Comparison of ENCODE assay signal across 9 cellular contexts in genomic region chr21:33949516-33950424, GRCh38. TPM values are rescaled to one million over a fixed set of nuclear protein-coding genes. Genes with fewer than 3 reads are reported as not detected.
DNase-seq lines count a peak whose midpoint lies in the region; ATAC-seq lines count a peak whose summit lies in the region.
"Had no signal": no experiment of that assay in that cellular context is flagged by ENCODE, and none has a peak within 500 bp of the region (broad histone marks: within the 10 kb centered on the region; RNA-seq: fewer than 3 reads in every experiment).

No MANE protein-coding gene starts in this region.

- peak in 4 of 5 donors; percentile 27 to 91 (median 42) for DNase-seq in T-helper 1 cell
- peak; percentile 66 for DNase-seq in central memory CD4-positive, alpha-beta T cell
- peak; percentile 73 for DNase-seq in stimulated activated CD4-positive, alpha-beta T cell treated with anti-CD3 and anti-CD28 coated beads, Interleukin-1b, Interleukin-23, amount 100 ng/mL, for 48 hours
- no peak for DNase-seq in OCI-M1 (lab: John Stamatoyannopoulos, UW)
- no peak for DNase-seq in islet precursor cell
- no peak for DNase-seq in posterior vena cava (ENCODE audit: low spot score)
- DNase-seq: PC-9 had no signal

- peak; percentile 40 for ATAC-seq in GM18511 (IDR thresholded peaks at IDR 0.05; ENCODE audit: unreplicated experiment)
- no peak for ATAC-seq in GM19467 (IDR thresholded peaks at IDR 0.05; ENCODE audit: unreplicated experiment)

- intact Hi-C loops in posterior vena cava (cut with DNase I), result loop anchor here (2.0 to 10.0 kb wide), 2 partner anchors 55 to 63 kb away; no protein-coding TSS in a partner anchor

RNA-seq across cellular contexts. Expression of gene ATP5PO, which starts 34.2 kb away (rescaled TPM):
- total RNA-seq in posterior vena cava, result 100 to 1,000 TPM; 138 to 167 TPM

Comparison
In these comparisons a context has a peak if more than half of its experiments do, and no peak if none do; other contexts are left out.
1. DNase-seq: peak in T-helper 1 cell (4 of 5), central memory CD4-positive, alpha-beta T cell (single experiment) and stimulated activated CD4-positive, alpha-beta T cell treated with anti-CD3 and anti-CD28 coated beads, Interleukin-1b, Interleukin-23, amount 100 ng/mL, for 48 hours (single experiment); none in OCI-M1 (single experiment), islet precursor cell (single experiment) and posterior vena cava (single experiment).